ENCODE assay signal across 11 cellular contexts in the genomic region with DNA sequence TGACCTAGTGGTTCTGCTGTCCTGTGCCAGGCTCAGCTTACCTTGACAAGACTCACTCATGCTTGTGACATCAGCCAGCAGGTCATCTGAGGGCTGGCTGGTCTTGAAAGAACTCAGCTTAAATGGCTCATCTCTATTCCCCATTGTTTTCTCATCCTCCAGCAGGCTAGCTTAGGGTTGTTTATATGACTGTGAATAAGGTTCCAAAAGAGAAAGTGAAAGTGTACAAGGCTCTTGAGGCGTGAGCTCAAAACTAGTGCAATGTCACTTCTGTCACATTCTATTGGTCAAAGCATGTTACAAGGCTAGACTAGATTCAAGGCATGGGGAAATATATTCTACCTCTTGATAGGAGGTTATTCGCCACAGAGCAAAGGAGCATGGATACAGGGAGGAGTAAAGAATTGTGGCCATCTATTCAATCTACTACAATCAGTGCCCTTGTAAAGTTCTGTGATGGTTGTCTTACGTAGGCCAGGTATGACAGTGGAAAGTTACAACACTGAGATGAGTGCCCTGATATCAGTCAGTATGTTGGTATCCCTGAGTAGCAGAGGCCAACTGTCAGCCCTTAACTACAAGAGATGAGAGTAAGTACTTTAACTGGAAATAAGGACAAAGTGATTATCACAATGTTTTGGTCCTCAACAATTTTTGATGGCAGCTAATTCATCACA. TPM values are rescaled to one million over a fixed set of nuclear protein-coding genes. Genes with fewer than 3 reads are reported as not detected.
A peak's percentile ranks its signal among the peaks of the same experiment; 100 is the strongest.
DNase-seq lines count a peak whose midpoint lies in the region; ATAC-seq and TF ChIP-seq lines count a peak whose summit lies in the region.
"Had no signal": no experiment of that assay in that cellular context is flagged by ENCODE, and none has a peak within 500 bp of the region (broad histone marks: within the 10 kb centered on the region; RNA-seq: fewer than 3 reads in every experiment).

No MANE protein-coding gene starts in this region.

- H3K4me3 Mint-ChIP-seq in CD8-positive, alpha-beta memory T cell, result peak overlapping the region; percentile 24 to 72 (median 66)
- H3K4me3 Mint-ChIP-seq in mesothelial cell of epicardium, result no peak overlapping the region
- H3K4me3 Mint-ChIP-seq: nephron; stimulated activated memory B cell treated with anti-CD40 and anti-IgM and Interleukin-4, amounts not matched to agents 10 μg/mL and 1 μg/mL and 100 μg/mL, for 72 hours had no signal

- H3F3A ChIP-seq in PC-9 (ENCODE audit: insufficient read depth, low read depth), result no peaks in the 10 kb centered on the region

- no peaks in the 10 kb centered on the region for H3K36me3 ChIP-seq in CD8-positive, alpha-beta memory T cell (ENCODE audit: insufficient read depth, low read length)
- no peaks in the 10 kb centered on the region for H3K36me3 ChIP-seq in PC-9 (ENCODE audit: low read depth)

- no peaks in the 10 kb centered on the region for H3K27me3 ChIP-seq in CD8-positive, alpha-beta memory T cell (ENCODE audit: insufficient read depth, low read length, poor library complexity, severe bottlenecking)
- H3K27me3 ChIP-seq in PC-9 (ENCODE audit: insufficient read depth, low read depth), result no peaks in the 10 kb centered on the region

- peaks cover 5 to 12% (median 11%) of the 10 kb centered on the region in 3 donors for H3K4me1 Mint-ChIP-seq in CD8-positive, alpha-beta memory T cell
- H3K4me1 Mint-ChIP-seq in mesothelial cell of epicardium, result no peaks in the 10 kb centered on the region
- H3K4me1 Mint-ChIP-seq: nephron; stimulated activated memory B cell treated with anti-CD40 and anti-IgM and Interleukin-4, amounts not matched to agents 10 μg/mL and 1 μg/mL and 100 μg/mL, for 72 hours had no signal

- H3K79me2 ChIP-seq in PC-9 (ENCODE audit: low read depth), result no peaks in the 10 kb centered on the region

- DNase-seq in CD8-positive, alpha-beta memory T cell, result no peak
- DNase-seq in SW480 (ENCODE audit: low spot score) (peak; percentile 20), kidney tubule cell (ENCODE audit: low spot score) (peak; percentile 52), inferior parietal cortex (ENCODE audit: extremely low spot score) (no peak), PC-9 (no peak), hypothalamus (lab: John Stamatoyannopoulos, UW) (no peak), mesothelial cell of epicardium (ENCODE audit: low spot score in 2 of 2, unreplicated experiment in 2 of 2) (no peak)
- DNase-seq: T1000 had no signal

- no peaks in the 10 kb centered on the region for H3K9me3 ChIP-seq in CD8-positive, alpha-beta memory T cell (ENCODE audit: low read length)
- no peaks in the 10 kb centered on the region for H3K9me3 ChIP-seq in PC-9 (ENCODE audit: insufficient read depth, low read depth)

- TF ChIP-seq CTCF in PC-9 (conservative IDR thresholded peaks at IDR 0.05) (no peak), mesothelial cell of epicardium (IDR thresholded peaks at IDR 0.05; ENCODE audit: unreplicated experiment) (no peak)

- no TSS peak for BruUV-seq in PC-9 (replicated peaks; lab: Mats Ljungman, UMichigan)

- peak; percentile 75 for ATAC-seq in GM21576 (IDR thresholded peaks at IDR 0.05; ENCODE audit: unreplicated experiment)
- ATAC-seq: stimulated activated memory B cell treated with anti-CD40 and anti-IgM and Interleukin-4, amounts not matched to agents 10 μg/mL and 1 μg/mL and 100 μg/mL, for 72 hours had no signal

- H3K4me1 ChIP-seq in CD8-positive, alpha-beta memory T cell (ENCODE audit: insufficient read depth, low read length), result peaks cover 6% of the 10 kb centered on the region
- no peaks in the 10 kb centered on the region for H3K4me1 ChIP-seq in PC-9 (replicated peaks; ENCODE audit: insufficient read depth)

- H3K9me2 ChIP-seq in PC-9 (ENCODE audit: insufficient read depth), result no peaks in the 10 kb centered on the region

- CTCF ChIA-PET in CD8-positive, alpha-beta memory T cell (lab: Charles Lee), result no interaction called here
- CTCF ChIA-PET in PC-9 (lab: Charles Lee), result interaction anchor here (0.7 kb wide), 1 partner anchor 715 kb away, joined by 3 read pairs; no protein-coding TSS in a partner anchor

- peak overlapping the region; percentile 29 for H3K4me3 ChIP-seq in CD8-positive, alpha-beta memory T cell (ENCODE audit: low read length)
- H3K4me3 ChIP-seq in PC-9, result no peak overlapping the region

- intact Hi-C loops in PC-9 (cut with micrococcal nuclease; ENCODE audit: unreplicated experiment), result no loop called here

- peaks cover 0 to 11% (median 2%) of the 10 kb centered on the region in 3 donors for H3K36me3 Mint-ChIP-seq in CD8-positive, alpha-beta memory T cell
- H3K36me3 Mint-ChIP-seq in mesothelial cell of epicardium, result no peaks in the 10 kb centered on the region

- H3K27ac ChIP-seq in CD8-positive, alpha-beta memory T cell (ENCODE audit: low read depth, low read length), result peak overlapping the region; percentile 3
- no peak overlapping the region for H3K27ac ChIP-seq in PC-9

- POLR2A ChIA-PET in CD8-positive, alpha-beta memory T cell (lab: Charles Lee), result no interaction called here
- POLR2A ChIA-PET in PC-9 (lab: Charles Lee; ENCODE audit: unreplicated experiment), result interaction anchor here (0.7 kb wide), 1 partner anchor 14 kb away, joined by 3 read pairs; no protein-coding TSS in a partner anchor

- peak overlapping the region; percentile 35 to 92 (median 78) for H3K27ac Mint-ChIP-seq in CD8-positive, alpha-beta memory T cell
- no peak overlapping the region for H3K27ac Mint-ChIP-seq in mesothelial cell of epicardium
- H3K27ac Mint-ChIP-seq: nephron; stimulated activated memory B cell treated with anti-CD40 and anti-IgM and Interleukin-4, amounts not matched to agents 10 μg/mL and 1 μg/mL and 100 μg/mL, for 72 hours had no signal

- H3K4me2 ChIP-seq in PC-9, result no peak overlapping the region

- H3K9me3 Mint-ChIP-seq in CD8-positive, alpha-beta memory T cell, result peaks cover 14 to 29% (median 20%) of the 10 kb centered on the region in 5 donors
- H3K9me3 Mint-ChIP-seq in mesothelial cell of epicardium, result peaks cover 63% of the 10 kb centered on the region

- H4K20me1 ChIP-seq in PC-9 (ENCODE audit: insufficient read depth), result no peaks in the 10 kb centered on the region

- H3K27me3 Mint-ChIP-seq in CD8-positive, alpha-beta memory T cell, result peaks cover 0 to 1% of the 10 kb centered on the region in 2 donors
- no peaks in the 10 kb centered on the region for H3K27me3 Mint-ChIP-seq in mesothelial cell of epicardium (ENCODE audit: low read depth)
- H3K27me3 Mint-ChIP-seq: stimulated activated memory B cell treated with anti-CD40 and anti-IgM and Interleukin-4, amounts not matched to agents 10 μg/mL and 1 μg/mL and 100 μg/mL, for 72 hours had no signal

- no peak overlapping the region for H2AFZ ChIP-seq in PC-9

RNA-seq across cellular contexts. Expression of a gene that starts 19.8 kb away (rescaled TPM):
- total RNA-seq in CD8-positive, alpha-beta memory T cell, result 10 to 100 TPM in 1 of 2 experiments, 1 to 10 TPM in 1; 8.9 to 10.0 TPM
- polyA plus RNA-seq in CD8-positive, alpha-beta memory T cell, result 12.8 TPM
- total RNA-seq in PC-9 (2021), result 31.3 and 37.2 TPM in 2 replicates
- total RNA-seq in mesothelial cell of epicardium, result 28.9 to 30.4 TPM (median 29.4 TPM) in 3 replicates

RNA-seq across cellular contexts. Expression of a gene that starts 20.2 kb away (rescaled TPM):
- under 1 TPM; 0.24 to 0.33 TPM for total RNA-seq in CD8-positive, alpha-beta memory T cell
- 0.12 TPM for polyA plus RNA-seq in CD8-positive, alpha-beta memory T cell
- total RNA-seq in PC-9 (2021), result 1.1 and 2.1 TPM in 2 replicates
- total RNA-seq in mesothelial cell of epicardium, result 1.5 to 1.6 TPM (median 1.6 TPM) in 3 replicates

Comparison
In these comparisons a context has a peak if more than half of its experiments do, and no peak if none do; other contexts are left out.
1. DNase-seq: peak in SW480 (single experiment) and kidney tubule cell (single experiment); none in CD8-positive, alpha-beta memory T cell (0 of 5), inferior parietal cortex (single experiment), PC-9 (0 of 2), hypothalamus (0 of 51) and mesothelial cell of epicardium (0 of 2).